Comparison of ENCODE assay signal across 8 cellular contexts in the genomic region with DNA sequence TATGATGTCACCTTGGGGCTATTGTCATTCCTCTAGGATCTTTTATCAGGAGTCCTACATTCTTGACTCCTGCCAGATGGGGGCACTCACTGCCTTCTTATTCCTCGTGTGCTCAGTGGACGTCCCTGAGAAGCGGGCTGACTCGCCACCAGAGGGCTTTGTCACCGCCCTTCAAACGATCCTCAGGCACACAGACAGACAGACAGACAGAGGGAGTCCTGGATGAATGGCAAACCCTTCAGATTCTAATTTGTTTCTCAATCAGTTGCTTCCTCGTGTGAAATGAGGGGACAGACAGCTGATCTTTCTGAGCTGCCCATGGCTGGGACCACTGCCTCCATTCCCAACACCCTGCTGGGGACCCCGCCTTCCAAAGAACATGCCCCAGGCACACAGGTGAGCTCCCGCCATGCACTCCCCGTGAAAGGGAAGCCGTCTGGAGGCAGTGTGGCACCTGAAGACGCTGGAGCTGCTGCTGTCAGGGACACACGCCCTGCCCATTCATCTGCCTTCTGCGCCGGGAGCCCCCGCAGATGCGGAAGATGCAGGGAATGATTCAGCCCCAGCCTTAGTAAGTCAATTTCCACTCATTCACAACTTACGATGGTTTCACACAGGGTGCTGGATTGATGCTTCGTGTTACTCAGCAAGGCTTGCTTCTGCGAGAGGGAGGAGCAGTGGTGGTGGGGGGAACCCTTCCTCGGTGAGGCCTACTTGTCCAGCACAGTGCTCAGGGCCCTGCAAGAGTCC. TPM values are rescaled to one million over a fixed set of nuclear protein-coding genes. Genes with fewer than 3 reads are reported as not detected.
DNase-seq lines count a peak whose midpoint lies in the region; ATAC-seq and TF ChIP-seq lines count a peak whose summit lies in the region.

No MANE protein-coding gene starts in this region.

- H4K20me1 ChIP-seq in GM23248 (ENCODE audit: insufficient read depth) = no peaks in the 10 kb centered on the region

- no TSS peak for BruUV-seq in Caco-2 (replicated peaks; lab: Mats Ljungman, UMichigan)

- in situ Hi-C loops in GM23248 (cut with MboI) = loop anchor here (5.0 kb wide), 1 partner anchor 218 kb away; no protein-coding TSS in a partner anchor

- H3K4me2 ChIP-seq in GM23248 (ENCODE audit: unreplicated experiment) = no peak overlapping the region

- H3K36me3 ChIP-seq in Caco-2 (ENCODE audit: control insufficient read depth, insufficient read depth, low read length) (no peaks in the 10 kb centered on the region), GM23248 (ENCODE audit: low read depth) (no peaks in the 10 kb centered on the region), adrenal gland (replicated peaks in 1 of 2) (no peaks in the 10 kb centered on the region), cardiac muscle cell (no peaks in the 10 kb centered on the region)

- H3K9me3 ChIP-seq in Caco-2 (no peaks in the 10 kb centered on the region), GM23248 (ENCODE audit: low read depth) (no peaks in the 10 kb centered on the region), adrenal gland (replicated peaks in 1 of 3) (no peaks in the 10 kb centered on the region), cardiac muscle cell (ENCODE audit: low read depth) (no peaks in the 10 kb centered on the region)

- no peak overlapping the region for H3K4me3 ChIP-seq in Caco-2 (ENCODE audit: low read depth, low read length)
- no peak overlapping the region for H3K4me3 ChIP-seq in GM23248
- no peak overlapping the region for H3K4me3 ChIP-seq in NB4 (ENCODE audit: low read depth, low read length)
- no peak overlapping the region for H3K4me3 ChIP-seq in adrenal gland
- no peak overlapping the region for H3K4me3 ChIP-seq in cardiac muscle cell

- POLR2A ChIA-PET in Caco-2 (lab: Charles Lee) = no interaction called here

- CTCF ChIA-PET in Caco-2 (lab: Charles Lee) = interaction anchor here (0.6 to 1.0 kb wide), 2 partner anchors 189 to 218 kb away, joined by 5 to 6 read pairs; no protein-coding TSS in a partner anchor

- H3K9me2 ChIP-seq in GM23248 (ENCODE audit: insufficient read depth) = no peaks in the 10 kb centered on the region

- peaks cover 2% of the 10 kb centered on the region for H3K27me3 Mint-ChIP-seq in Caco-2 (ENCODE audit: insufficient read depth, unreplicated experiment)

- H3K79me2 ChIP-seq in GM23248 (ENCODE audit: insufficient read depth) = no peaks in the 10 kb centered on the region

- peaks cover 6% of the 10 kb centered on the region for H3K36me3 Mint-ChIP-seq in Caco-2 (ENCODE audit: insufficient read depth, unreplicated experiment)

- TF ChIP-seq POLR2A in NB4 (IDR thresholded peaks at IDR 0.05; ENCODE audit: extremely low read depth, insufficient read length) = no peak
- TF ChIP-seq POLR2A in adrenal gland (IDR thresholded peaks at IDR 0.05) = no peak

- H3F3A ChIP-seq in GM23248 (ENCODE audit: insufficient read depth) = no peaks in the 10 kb centered on the region

- H3K4me1 Mint-ChIP-seq in Caco-2 (ENCODE audit: low read depth, unreplicated experiment) = no peaks in the 10 kb centered on the region

- intact Hi-C loops in Caco-2 (cut with micrococcal nuclease; ENCODE audit: unreplicated experiment) = loop anchor here (1.0 to 10.0 kb wide), 5 partner anchors 96 to 218 kb away; a partner anchor contains a TSS
- intact Hi-C loops in adrenal gland (cut with DNase I) = loop anchor here (1.0 to 10.0 kb wide), 3 partner anchors 218 to 466 kb away; no protein-coding TSS in a partner anchor
- intact Hi-C loops in posterior cingulate gyrus (cut with DNase I) = loop anchor here (1.0 to 2.0 kb wide), 2 partner anchors 162 to 218 kb away; a partner anchor contains a TSS

- 47 to 50% methylated on average over 21 of the region's 21 CpGs for WGBS in GM23248 (ENCODE audit: low coverage in 1 of 2, low lambda C conversion rate in 2 of 2, missing lambda C conversion rate in 2 of 2), 2 experiments
- 44 to 53% (median 50%) methylated on average over 16 to 21 of the region's 21 CpGs for WGBS in adrenal gland, 4 donors

- H3K9ac ChIP-seq in GM23248 = no peak overlapping the region

- H3K4me1 ChIP-seq in Caco-2 = no peaks in the 10 kb centered on the region; the same call in 1 of the 2 replicates
- H3K4me1 ChIP-seq in GM23248 (ENCODE audit: insufficient read depth) = no peaks in the 10 kb centered on the region
- H3K4me1 ChIP-seq in adrenal gland (replicated peaks in 1 of 2) = no peaks in the 10 kb centered on the region
- H3K4me1 ChIP-seq in cardiac muscle cell (ENCODE audit: low read depth) = no peaks in the 10 kb centered on the region

- H2AFZ ChIP-seq in GM23248 = no peak overlapping the region

- H3K27me3 ChIP-seq in Caco-2 (replicated peaks; ENCODE audit: control insufficient read depth, insufficient read depth, low read length) (no peaks in the 10 kb centered on the region), GM23248 (replicated peaks; ENCODE audit: insufficient read depth) (no peaks in the 10 kb centered on the region), adrenal gland (no peaks in the 10 kb centered on the region), cardiac muscle cell (no peaks in the 10 kb centered on the region)

- H3K27ac ChIP-seq in GM23248 (no peak overlapping the region), adrenal gland (peak overlapping the region in 1 of 5 donors; percentile 60), cardiac muscle cell (peak overlapping the region; percentile 7)

- ATAC-seq in SK-N-SH treated with all-trans-retinoic acid at 6 μM for 48 hours (peak; percentile 99), HG03457 (IDR thresholded peaks at IDR 0.05; ENCODE audit: unreplicated experiment) (no peak)

- H3K27ac Mint-ChIP-seq in Caco-2 (ENCODE audit: unreplicated experiment) = no peak overlapping the region

- H3K4me3 Mint-ChIP-seq in Caco-2 (ENCODE audit: unreplicated experiment) = no peak overlapping the region

- no peaks in the 10 kb centered on the region for H3K9me3 Mint-ChIP-seq in Caco-2 (ENCODE audit: unreplicated experiment)

- DNase-seq in Caco-2 (peak; percentile 86 to 88), GM23248 (peak; percentile 93), NB4 (ENCODE audit: low read depth) (peak; percentile 90), adrenal gland (peak; percentile 86 to 96 (median 91)), cardiac muscle cell (ENCODE audit: low read depth in 1 of 2, low spot score in 1 of 2) (peak; percentile 93), posterior cingulate gyrus (peak; percentile 58 to 97 (median 82))

- peak; percentile 91 to 95 for TF ChIP-seq CTCF in Caco-2 (IDR thresholded peaks at IDR 0.05; ENCODE audit: insufficient read depth in 1 of 2, low read depth in 1 of 2, low read length in 1 of 2, severe bottlenecking in 1 of 2, unreplicated experiment in 1 of 2)
- TF ChIP-seq CTCF in NB4 (IDR thresholded peaks at IDR 0.05; ENCODE audit: low read depth, low read length) = peak; percentile 89
- peak; percentile 75 to 99 (median 98) for TF ChIP-seq CTCF in adrenal gland (IDR thresholded peaks at IDR 0.05)
- TF ChIP-seq CTCF in cardiac muscle cell (IDR thresholded peaks at IDR 0.05; ENCODE audit: low read depth, low read length) = peak; percentile 87

TF ChIP-seq in SK-N-SH treated with all-trans-retinoic acid at 6 μM for 48 hours, 23 proteins besides CTCF, POLR2A, EP300 and RAD21:
- TF ChIP-seq ZFP3 (CRISPR knock-in tag; IDR thresholded peaks at IDR 0.05) (0 out of 2 replicates have a peak, but pooled peaks have one; percentile 32), ARNTL (CRISPR knock-in tag; IDR thresholded peaks at IDR 0.05; ENCODE audit: borderline replicate concordance, low read depth) (no peak), ZNF565 (CRISPR knock-in tag; conservative IDR thresholded peaks at IDR 0.05; ENCODE audit: low read depth) (no peak)
TF ChIP-seq in SK-N-SH treated with all-trans-retinoic acid at 6 μM for 48 hours: peak in this region for 1.

RNA-seq across cellular contexts. Expression of a gene that starts 24.9 kb away (rescaled TPM):
- total RNA-seq in Caco-2 (2022) (11.5 and 12.9 TPM in 2 replicates), adrenal gland (100 to 1,000 TPM in 1 of 8 donors, 10 to 100 TPM in 7; 41.1 to 111 (median 64.7) TPM), cardiac muscle cell (19.7 and 27.6 TPM in 2 replicates)
- total RNA-seq in GM23248 (2014; rRNA removed; shearing (Covaris generic)) = 19.8 and 20.7 TPM in 2 replicates
- polyA plus RNA-seq in GM23248 (2016; fragmentation: Nextera tagmentation; extraction: Ambion mirVana) (15.2 and 15.5 TPM in 2 replicates), adrenal gland (10 to 100 TPM; 15.2 to 37.9 (median 28.4) TPM), cardiac muscle cell (13.9 and 20.3 TPM in 2 replicates)
